Comparison of ENCODE assay signal across 21 cellular contexts in the genomic region with DNA sequence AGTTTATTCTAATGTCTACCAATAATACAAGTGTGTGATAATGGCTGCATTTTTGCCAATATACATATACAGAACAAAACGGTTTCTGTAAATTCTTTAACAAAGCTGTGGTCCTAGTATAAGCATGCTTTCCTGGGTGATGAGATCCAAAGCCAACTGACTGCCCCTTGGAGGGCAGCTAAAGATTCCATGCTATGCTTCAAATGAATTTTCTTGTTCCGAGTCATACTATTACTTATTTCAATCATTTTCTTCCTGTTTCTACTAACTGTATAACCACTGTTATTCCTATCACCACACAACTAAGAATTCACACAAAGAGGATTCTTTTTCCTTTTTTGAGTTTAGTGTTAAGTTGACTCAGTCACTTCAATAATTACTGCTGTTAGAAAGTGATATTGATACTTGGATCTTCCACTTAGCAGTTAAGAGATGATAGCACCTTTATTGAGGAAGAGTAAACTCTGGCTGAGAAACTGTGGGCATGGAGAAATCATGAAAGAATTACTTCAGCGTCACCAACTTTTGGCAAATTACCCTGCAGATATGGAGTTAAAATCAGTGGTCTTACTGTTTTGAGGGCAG.
A peak's percentile ranks its signal among the peaks of the same experiment; 100 is the strongest.
DNase-seq lines count a peak whose midpoint lies in the region; ATAC-seq and TF ChIP-seq lines count a peak whose summit lies in the region.
"Had no signal": no experiment of that assay in that cellular context is flagged by ENCODE, and none has a peak within 500 bp of the region (broad histone marks: within the 10 kb centered on the region; RNA-seq: fewer than 3 reads in every experiment).

No MANE protein-coding gene starts in this region.

- peak; percentile 23 for DNase-seq in Caki2 (ENCODE audit: low read depth)
- DNase-seq in M059J (ENCODE audit: low read depth): peak; percentile 14
- peak; percentile 19 for DNase-seq in fibroblast of mammary gland (ENCODE audit: low read depth)
- DNase-seq in osteoblast (ENCODE audit: insufficient read length, low spot score, missing footprints): no peak
- no peak for DNase-seq in NCI-H510A treated with DMSO at 0.1 percent for 48 hours (lab: John Stamatoyannopoulos, UW)
- no peak for DNase-seq in NCI-H524 treated with DMSO at 0.1 percent for 48 hours (lab: John Stamatoyannopoulos, UW)
- DNase-seq in HUDEP-2 (lab: John Stamatoyannopoulos, UW; ENCODE audit: unreplicated experiment in 76 of 76): no peak
- DNase-seq: activated naive CD4-positive, alpha-beta T cell treated with anti-CD3 and anti-CD28 coated beads for 36 hours; aorta; CD8-positive, alpha-beta memory T cell; colonic mucosa; DMS79; endodermal cell; foreskin melanocyte; Karpas-422; NCI-H1105; SIG-M5 had no signal

- H3K27me3 ChIP-seq in osteoblast (ENCODE audit: insufficient read depth, low read length): no peaks in the 10 kb centered on the region
- H3K27me3 ChIP-seq: colonic mucosa, vagina had no signal

- no peak overlapping the region for H3K4me2 ChIP-seq in osteoblast (ENCODE audit: insufficient read depth, low read length)

- in situ Hi-C loops in Caki2 (cut with HindIII; ENCODE audit: low pct_unique_long_range_greater_than_20kb, low sequenced_read_pairs): no loop called here

- H2AFZ ChIP-seq in osteoblast (ENCODE audit: low read length): peak overlapping the region; percentile 7

- H3K4me1 ChIP-seq in osteoblast (ENCODE audit: insufficient read depth, low read length): peaks cover 17% of the 10 kb centered on the region
- H3K4me1 ChIP-seq: colonic mucosa, vagina had no signal

- no peaks in the 10 kb centered on the region for H3K9me3 ChIP-seq in osteoblast (ENCODE audit: low read depth, low read length)
- H3K9me3 ChIP-seq: colonic mucosa, vagina had no signal

- H3K27ac ChIP-seq in osteoblast (ENCODE audit: low read depth, low read length): peak overlapping the region; percentile 17
- H3K27ac ChIP-seq: colonic mucosa, vagina had no signal

- no peak overlapping the region for H3K4me3 ChIP-seq in fibroblast of mammary gland (ENCODE audit: control insufficient read depth, low read depth, low read length)
- H3K4me3 ChIP-seq in osteoblast (ENCODE audit: insufficient read depth, low read length): no peak overlapping the region
- H3K4me3 ChIP-seq: colonic mucosa, vagina had no signal

- H3K79me2 ChIP-seq in osteoblast (ENCODE audit: insufficient read depth, low read length): no peaks in the 10 kb centered on the region

- no peak for TF ChIP-seq CTCF in fibroblast of mammary gland (conservative IDR thresholded peaks at IDR 0.05; ENCODE audit: control insufficient read depth, insufficient read depth, low read depth, low read length)
- TF ChIP-seq CTCF in osteoblast (IDR thresholded peaks at IDR 0.05; ENCODE audit: extremely low read depth, low read depth, low read length): no peak

- no peaks in the 10 kb centered on the region for H4K20me1 ChIP-seq in osteoblast (ENCODE audit: insufficient read depth, low read length)

- no peaks in the 10 kb centered on the region for H3K36me3 ChIP-seq in osteoblast (ENCODE audit: insufficient read depth, low read length)
- H3K36me3 ChIP-seq: colonic mucosa, vagina had no signal

- ATAC-seq in GM21526 (IDR thresholded peaks at IDR 0.05; ENCODE audit: low FRiP score, unreplicated experiment): no peak
- ATAC-seq: natural killer cell treated with Interleukin-12 subunit alpha and Interleukin-12 subunit beta and Interleukin-15 and Interleukin-18, amount 100 ng/mL, for 72 hours; PC-3 had no signal

Comparison
In these comparisons a context has a peak if more than half of its experiments do, and no peak if none do; other contexts are left out.
1. DNase-seq: peak in Caki2 (single experiment), M059J (single experiment) and fibroblast of mammary gland (single experiment); none in osteoblast (single experiment), NCI-H510A treated with DMSO at 0.1 percent for 48 hours (single experiment), NCI-H524 treated with DMSO at 0.1 percent for 48 hours (single experiment) and HUDEP-2 (0 of 76).